22 cellular contexts compared by ENCODE assay signal in genomic region chr1:217965156-217965786, GRCh38.
"Had no signal": no experiment of that assay in that cellular context is flagged by ENCODE, and none has a peak within 500 bp of the region (broad histone marks: within the 10 kb centered on the region; RNA-seq: fewer than 3 reads in every experiment).

No MANE protein-coding gene starts in this region.

- H3K9me3 ChIP-seq: ascending aorta, pancreas, thyroid gland, vagina had no signal

- H3K36me3 ChIP-seq: ascending aorta, breast epithelium, heart left ventricle, neural progenitor cell, pancreas, sigmoid colon, spleen, thyroid gland, vagina had no signal

- DNase-seq: activated CD4-positive, CD25-positive, alpha-beta regulatory T cell treated with anti-CD3 and anti-CD28 coated beads, Interleukin-2, amount 50 U/mL, for 72 hours; activated naive CD4-positive, alpha-beta T cell treated with anti-CD3 and anti-CD28 coated beads for 36 hours; activated naive CD8-positive, alpha-beta T cell treated with anti-CD3 and anti-CD28 coated beads, Interleukin-2, amount 50 U/mL, for 24 hours; activated T-cell treated with anti-CD3 and anti-CD28 coated beads for 4 hours; cerebellar nuclear complex; effector memory CD4-positive, alpha-beta T cell; foreskin melanocyte; left colon; pancreas; sigmoid colon; spleen; stimulated activated CD4-positive, alpha-beta T cell treated with anti-CD3 and anti-CD28 coated beads, Interleukin-1b, Interleukin-23, amount 100 ng/mL, for 48 hours; T-helper 9 cell; thyroid gland had no signal

- H3K27me3 Mint-ChIP-seq: activated naive CD8-positive, alpha-beta T cell treated with anti-CD3 and anti-CD28 coated beads, Interleukin-2, amount 50 U/mL, for 24 hours; dendritic cell treated with granulocyte-macrophage colony-stimulating factor and Interleukin-4, amounts not matched to agents 40 ng/mL and 50 ng/mL, for 4 days had no signal

- H3K9ac ChIP-seq: neural progenitor cell had no signal

- H3K4me1 ChIP-seq: ascending aorta, breast epithelium, heart left ventricle, neural progenitor cell, pancreas, sigmoid colon, spleen, thyroid gland, vagina had no signal

- H3K4me1 Mint-ChIP-seq: activated naive CD8-positive, alpha-beta T cell treated with anti-CD3 and anti-CD28 coated beads, Interleukin-2, amount 50 U/mL, for 24 hours; mesothelial cell of epicardium; neural progenitor cell had no signal

- H3K27me3 ChIP-seq: ascending aorta, breast epithelium, heart left ventricle, neural progenitor cell, pancreas, sigmoid colon, spleen, thyroid gland, vagina had no signal

- H3K4me3 Mint-ChIP-seq: activated naive CD4-positive, alpha-beta T cell treated with anti-CD3 and anti-CD28 coated beads for 36 hours; activated naive CD8-positive, alpha-beta T cell treated with anti-CD3 and anti-CD28 coated beads, Interleukin-2, amount 50 U/mL, for 24 hours; dendritic cell treated with granulocyte-macrophage colony-stimulating factor and Interleukin-4, amounts not matched to agents 40 ng/mL and 50 ng/mL, for 4 days; mesothelial cell of epicardium; neural progenitor cell had no signal

- H3K36me3 Mint-ChIP-seq: mesothelial cell of epicardium, neural progenitor cell had no signal

- H3K4me3 ChIP-seq: ascending aorta, breast epithelium, heart left ventricle, lung, neural progenitor cell, pancreas, sigmoid colon, spleen, thyroid gland, vagina had no signal

- H3K9me3 Mint-ChIP-seq: activated naive CD4-positive, alpha-beta T cell treated with anti-CD3 and anti-CD28 coated beads for 36 hours had no signal

- H3K27ac ChIP-seq: ascending aorta, breast epithelium, heart left ventricle, neural progenitor cell, pancreas, sigmoid colon, spleen, thyroid gland, vagina had no signal

- H3K4me2 ChIP-seq: neural progenitor cell had no signal

- ATAC-seq: activated naive CD8-positive, alpha-beta T cell treated with anti-CD3 and anti-CD28 coated beads, Interleukin-2, amount 50 U/mL, for 24 hours; heart left ventricle; left colon; pancreas had no signal
